Comparison of ENCODE assay signal across 8 cellular contexts in genomic region chr6:125995972-125996580, GRCh38. TPM values are rescaled to one million over a fixed set of nuclear protein-coding genes. Genes with fewer than 3 reads are reported as not detected.
A peak's percentile ranks its signal among the peaks of the same experiment; 100 is the strongest.
DNase-seq lines count a peak whose midpoint lies in the region; ATAC-seq and TF ChIP-seq lines count a peak whose summit lies in the region.

No MANE protein-coding gene starts in this region.

- dilution Hi-C loops in IMR-90 (cut with HindIII; ENCODE audit: low sequenced_read_pairs, unreplicated experiment) = no loop called here

- no peak overlapping the region for H2BK5ac ChIP-seq in IMR-90 (ENCODE audit: low read depth, low read length, poor library complexity, severe bottlenecking)

- H3K9me2 ChIP-seq in OCI-LY7 (ENCODE audit: insufficient read depth, low read length) (no peaks in the 10 kb centered on the region), neural cell (ENCODE audit: insufficient read depth, low read length) (no peaks in the 10 kb centered on the region)

- H3K79me1 ChIP-seq in IMR-90 (ENCODE audit: low read depth in 1 of 2, low read length in 2 of 2) = peaks cover 3 to 16% of the 10 kb centered on the region in 2 experiments; a peak in 3 of 4 replicates

- H3K79me2 ChIP-seq in DND-41 (ENCODE audit: insufficient read depth, low read length) (0 out of 2 replicates have a peak, but pooled peaks cover 3% of the 10 kb centered on the region), OCI-LY7 (ENCODE audit: insufficient read depth, low read depth, low read length) (peaks cover 35% of the 10 kb centered on the region; the same call in 1 of the 2 replicates), neural cell (replicated peaks; ENCODE audit: insufficient read depth, low read length) (peaks cover 12% of the 10 kb centered on the region)

- H3K27me3 ChIP-seq in DND-41 (ENCODE audit: insufficient read depth, low read length, poor library complexity) (no peaks in the 10 kb centered on the region), IMR-90 (ENCODE audit: control insufficient read depth, insufficient read depth, low read length) (no peaks in the 10 kb centered on the region), esophagus squamous epithelium (no peaks in the 10 kb centered on the region), neural cell (ENCODE audit: insufficient read depth, low read depth, low read length) (no peaks in the 10 kb centered on the region)

- DNase-seq in DND-41 (peak; percentile 66), IMR-90 (peak; percentile 60), OCI-LY7 (ENCODE audit: low spot score) (peak; percentile 81), activated T-cell treated with anti-CD3 and anti-CD28 coated beads for 48 hours (ENCODE audit: low read depth) (peak; percentile 59), esophagus squamous epithelium (lab: John Stamatoyannopoulos, UW) (no peak), substantia nigra (lab: John Stamatoyannopoulos, UW) (peak in 38 of 49 donors; percentile 1 to 70 (median 26))

- H2AFZ ChIP-seq in DND-41 (ENCODE audit: low read depth, low read length) (no peak overlapping the region), IMR-90 (replicated peaks; ENCODE audit: low read length, poor library complexity) (no peak overlapping the region), OCI-LY7 (ENCODE audit: low read length) (peak overlapping the region; percentile 61; the same call in 1 of the 2 replicates), neural cell (ENCODE audit: low read depth, low read length) (no peak overlapping the region)

- H3K9me1 ChIP-seq in IMR-90 (ENCODE audit: insufficient read depth, low read length) = no peaks in the 10 kb centered on the region

- no peak overlapping the region for H2BK120ac ChIP-seq in IMR-90 (ENCODE audit: low read depth, low read length)

- H3K4me2 ChIP-seq in DND-41 (ENCODE audit: insufficient read depth, low read length) (peak overlapping the region; percentile 31), IMR-90 (ENCODE audit: low read depth, low read length) (no peak overlapping the region), OCI-LY7 (ENCODE audit: low read length) (peak overlapping the region; percentile 70), neural cell (ENCODE audit: low read length) (no peak overlapping the region)

- no peak overlapping the region for H3K56ac ChIP-seq in IMR-90 (ENCODE audit: extremely low read depth, insufficient read depth, low read length)

- in situ Hi-C loops in IMR-90 (cut with MboI; ENCODE audit: low sequenced_read_pairs) = no loop called here

- CTCF ChIA-PET in IMR-90 (lab: Yijun Ruan, JAX) = interaction anchor here (0.6 to 1.8 kb wide), 10 partner anchors 9 to 1517 kb away, joined by 3 to 6 read pairs (median 4); partner anchors contain the start of gene TRMT11
- CTCF ChIA-PET in OCI-LY7 (lab: Charles Lee; ENCODE audit: unreplicated experiment) = interaction anchor here (1.5 kb wide), 1 partner anchor 9 kb away, joined by 3 read pairs; the partner anchor contains the start of gene TRMT11

- POLR2A ChIA-PET in IMR-90 (lab: Charles Lee; ENCODE audit: unreplicated experiment) = no interaction called here
- POLR2A ChIA-PET in OCI-LY7 (lab: Charles Lee) = interaction anchor here (0.5 to 1.9 kb wide), 4 partner anchors 10 to 427 kb away, joined by 3 to 22 read pairs (median 4); partner anchors contain the start of gene TRMT11

- no peak overlapping the region for H3K9ac ChIP-seq in DND-41 (ENCODE audit: low read depth, low read length)
- no peak overlapping the region for H3K9ac ChIP-seq in IMR-90 (ENCODE audit: low read depth, low read length)
- H3K9ac ChIP-seq in neural cell (ENCODE audit: low read length) = no peak overlapping the region

- no peak overlapping the region for H2BK15ac ChIP-seq in IMR-90 (ENCODE audit: low read depth, low read length)

- TF ChIP-seq POLR2A in IMR-90 (IDR thresholded peaks at IDR 0.05; ENCODE audit: low read depth, low read length) = no peak
- no peak for TF ChIP-seq POLR2A in esophagus squamous epithelium (IDR thresholded peaks at IDR 0.05)

- H3K27ac ChIP-seq in DND-41 (ENCODE audit: low read length) = no peak overlapping the region
- H3K27ac ChIP-seq in IMR-90 (ENCODE audit: insufficient read depth, low read length) = no peak overlapping the region
- no peak overlapping the region for H3K27ac ChIP-seq in OCI-LY7 (ENCODE audit: low read depth, low read length, poor library complexity, severe bottlenecking)
- H3K27ac ChIP-seq in esophagus squamous epithelium = no peak overlapping the region
- no peak overlapping the region for H3K27ac ChIP-seq in neural cell (ENCODE audit: low read length)
- H3K27ac ChIP-seq in substantia nigra (ENCODE audit: low read depth, low read length, poor library complexity, severe bottlenecking) = no peak overlapping the region

- no peak overlapping the region for H3K14ac ChIP-seq in IMR-90 (replicated peaks; ENCODE audit: low read depth, low read length)

- no TSS peak for BruUV-seq in IMR-90 (replicated peaks; lab: Mats Ljungman, UMichigan)
- BruUV-seq in OCI-LY7 (replicated peaks; lab: Mats Ljungman, UMichigan) = no TSS peak

- no peak overlapping the region for H4K91ac ChIP-seq in IMR-90 (ENCODE audit: insufficient read depth, low read depth, low read length)

- ATAC-seq in DND-41 (ENCODE audit: insufficient read depth, low read depth) (peak; percentile 98), GM21576 (IDR thresholded peaks at IDR 0.05; ENCODE audit: unreplicated experiment) (peak; percentile 96), IMR-90 (ENCODE audit: low read depth) (peak; percentile 98)

- H4K8ac ChIP-seq in IMR-90 (ENCODE audit: low read depth in 2 of 2, low read length in 2 of 2) = no peak overlapping the region

- no peak overlapping the region for H2BK20ac ChIP-seq in IMR-90 (ENCODE audit: low read depth, low read length)

- intact Hi-C loops in IMR-90 (cut with micrococcal nuclease) = loop anchor here (2.0 to 10.0 kb wide), 4 partner anchors 175 to 1125 kb away; partner anchors contain the start of gene CENPW
- intact Hi-C loops in OCI-LY7 (cut with micrococcal nuclease; ENCODE audit: unreplicated experiment) = loop anchor here (1.0 to 5.0 kb wide), 3 partner anchors 175 to 1126 kb away; partner anchors contain the start of gene CENPW
- intact Hi-C loops in esophagus squamous epithelium (cut with DNase I) = no loop called here

- TF ChIP-seq RAD21 in IMR-90 (IDR thresholded peaks at IDR 0.05; ENCODE audit: low read length) = peak; percentile 91
- TF ChIP-seq RAD21 in neural cell (conservative IDR thresholded peaks at IDR 0.05) = peak; percentile 90

- 0 out of 2 replicates have a peak, but pooled peaks cover 17% of the 10 kb centered on the region for H3K36me3 ChIP-seq in DND-41 (ENCODE audit: insufficient read depth, low read length)
- H3K36me3 ChIP-seq in IMR-90 (ENCODE audit: control insufficient read depth, insufficient read depth, low read length) = 0 out of 2 replicates have a peak, but pooled peaks cover 3% of the 10 kb centered on the region
- H3K36me3 ChIP-seq in OCI-LY7 (ENCODE audit: insufficient read depth, low read length) = peaks cover 50% of the 10 kb centered on the region
- peaks cover 0 to 39% (median 4%) of the 10 kb centered on the region in 3 donors for H3K36me3 ChIP-seq in esophagus squamous epithelium
- no peaks in the 10 kb centered on the region for H3K36me3 ChIP-seq in neural cell (ENCODE audit: insufficient read depth, low read length)

- H4K20me1 ChIP-seq in DND-41 (ENCODE audit: insufficient read depth, low read length) (peaks cover 3% of the 10 kb centered on the region; the same call in 1 of the 2 replicates), IMR-90 (ENCODE audit: insufficient read depth, low read length) (0 out of 2 replicates have a peak, but pooled peaks cover 2% of the 10 kb centered on the region), OCI-LY7 (ENCODE audit: insufficient read depth, low read length) (0 out of 2 replicates have a peak, but pooled peaks cover 3% of the 10 kb centered on the region), neural cell (ENCODE audit: insufficient read depth) (no peaks in the 10 kb centered on the region)

- no peak overlapping the region for H2AK9ac ChIP-seq in IMR-90 (replicated peaks; ENCODE audit: low read depth, low read length, poor library complexity)

- no peak for TF ChIP-seq EP300 in neural cell (conservative IDR thresholded peaks at IDR 0.05; ENCODE audit: poor library complexity, severe bottlenecking)

- no peak overlapping the region for H3K4ac ChIP-seq in IMR-90 (ENCODE audit: low read depth, low read length)

- H3K23ac ChIP-seq in IMR-90 (ENCODE audit: low read depth, low read length) = no peak overlapping the region

- H3K9me3 ChIP-seq in DND-41 (ENCODE audit: insufficient read depth, low read length, severe bottlenecking) (no peaks in the 10 kb centered on the region), IMR-90 (ENCODE audit: control insufficient read depth, insufficient read depth, low read length) (no peaks in the 10 kb centered on the region), OCI-LY7 (ENCODE audit: low read length) (no peaks in the 10 kb centered on the region), esophagus squamous epithelium (no peaks in the 10 kb centered on the region), neural cell (ENCODE audit: low read length) (no peaks in the 10 kb centered on the region)

- WGBS in IMR-90 (ENCODE audit: extremely low coverage in 2 of 2, insufficient read length in 1 of 2), 2 experiments = no CpG with 5 or more reads among the region's 8 CpGs
- 3 to 6% methylated on average over 8 of the region's 8 CpGs for WGBS in esophagus squamous epithelium, 2 donors

- H2AK5ac ChIP-seq in IMR-90 (ENCODE audit: low read depth, low read length) = no peak overlapping the region

- H3K4me1 ChIP-seq in DND-41 (ENCODE audit: insufficient read depth, low read length) (peaks cover 4% of the 10 kb centered on the region; the same call in 1 of the 2 replicates), IMR-90 (ENCODE audit: control insufficient read depth, insufficient read depth, low read length) (no peaks in the 10 kb centered on the region), OCI-LY7 (ENCODE audit: insufficient read depth, low read length, poor library complexity, severe bottlenecking) (peaks cover 6% of the 10 kb centered on the region), esophagus squamous epithelium (peaks cover 0 to 13% (median 0%) of the 10 kb centered on the region in 3 donors)

- no peak overlapping the region for H3K18ac ChIP-seq in IMR-90 (ENCODE audit: low read depth, low read length)

- no peak overlapping the region for H3K4me3 ChIP-seq in DND-41 (ENCODE audit: low read depth in 1 of 2, low read length in 2 of 2)
- H3K4me3 ChIP-seq in IMR-90 (ENCODE audit: insufficient read depth, low read depth, low read length) = no peak overlapping the region
- peak overlapping the region; percentile 42 for H3K4me3 ChIP-seq in OCI-LY7 (ENCODE audit: low read depth, low read length, poor library complexity, severe bottlenecking)
- peak overlapping the region in 1 of 4 donors; percentile 42 for H3K4me3 ChIP-seq in esophagus squamous epithelium
- no peak overlapping the region for H3K4me3 ChIP-seq in neural cell (ENCODE audit: low read length)

- TF ChIP-seq CTCF in DND-41 (IDR thresholded peaks at IDR 0.05; ENCODE audit: borderline replicate concordance, extremely low read depth, low read length, poor library complexity, severe bottlenecking) = peak; percentile 98
- peak; percentile 94 for TF ChIP-seq CTCF in IMR-90 (conservative IDR thresholded peaks at IDR 0.05; ENCODE audit: low read depth, low read length)
- peak; percentile 100 for TF ChIP-seq CTCF in OCI-LY7 (conservative IDR thresholded peaks at IDR 0.05; ENCODE audit: low read length)
- peak; percentile 77 to 97 (median 91) for TF ChIP-seq CTCF in esophagus squamous epithelium (IDR thresholded peaks at IDR 0.05)
- peak; percentile 91 for TF ChIP-seq CTCF in neural cell (IDR thresholded peaks at IDR 0.05; ENCODE audit: poor library complexity, severe bottlenecking)

- no peak overlapping the region for H4K5ac ChIP-seq in IMR-90 (ENCODE audit: low read depth, low read length)

- no peaks in the 10 kb centered on the region for H3F3A ChIP-seq in neural cell (ENCODE audit: insufficient read depth, low read length, poor library complexity, severe bottlenecking)

RNA-seq across cellular contexts. Expression of gene TRMT11, which starts 9.7 kb away (rescaled TPM):
- total RNA-seq in IMR-90 (2012; rRNA removed) (19.0 and 29.7 TPM in 2 replicates), OCI-LY7 (2022) (31.0 and 32.9 TPM in 2 replicates), esophagus squamous epithelium (10 to 100 TPM in 3 of 4 donors, 1 to 10 TPM in 1; 7.8 to 23.3 (median 17.2) TPM)
- polyA plus RNA-seq in IMR-90 (2012; rRNA removed) (10.9 and 14.3 TPM in 2 replicates), neural cell (37.6 and 37.9 TPM in 2 replicates)
- 2.1 and 3.4 TPM in 2 replicates for polyA plus RNA-seq in IMR-90 (2012; cell fraction: cytosol; rRNA removed)
- polyA plus RNA-seq in IMR-90 (2012; cell fraction: nucleus; rRNA removed; ENCODE audit: low replicate concordance) = 3.1 and 42.8 TPM in 2 replicates
- 42.5 and 46.8 TPM in 2 replicates for total RNA-seq in OCI-LY7 (2014; rRNA removed; shearing (Covaris generic))
- 52.3 and 59.2 TPM in 2 replicates for polyA minus RNA-seq in neural cell

RNA-seq across cellular contexts. Expression of gene HINT3, which starts 39.5 kb away (rescaled TPM):
- total RNA-seq in IMR-90 (2012; rRNA removed) (6.5 and 9.4 TPM in 2 replicates), OCI-LY7 (2022) (10.6 and 12.1 TPM in 2 replicates), esophagus squamous epithelium (10 to 100 TPM; 15.4 to 22.5 (median 20.7) TPM)
- polyA plus RNA-seq in IMR-90 (2012; rRNA removed) (2.3 and 3.4 TPM in 2 replicates), neural cell (62.4 and 72.2 TPM in 2 replicates)
- polyA plus RNA-seq in IMR-90 (2012; cell fraction: cytosol; rRNA removed) = 2.0 and 2.6 TPM in 2 replicates
- polyA plus RNA-seq in IMR-90 (2012; cell fraction: nucleus; rRNA removed; ENCODE audit: low replicate concordance) = 0.77 and 1.2 TPM in 2 replicates
- total RNA-seq in OCI-LY7 (2014; rRNA removed; shearing (Covaris generic)) = 10.4 and 11.8 TPM in 2 replicates
- polyA minus RNA-seq in neural cell = 83.5 and 90.2 TPM in 2 replicates

Comparison
In these comparisons a context has a peak if more than half of its experiments do, and no peak if none do; other contexts are left out.
1. H3K4me2 ChIP-seq: peak in DND-41 (single experiment) and OCI-LY7 (single experiment); none in IMR-90 (single experiment) and neural cell (single experiment).
2. Peak in every context shown above with its lines, with median percentiles within 50 percentile points of each other: ATAC-seq and CTCF ChIP-seq.